ENCODE assay signal across 9 cellular contexts in genomic region chr14:69695664-69696527, GRCh38.
DNase-seq lines count a peak whose midpoint lies in the region; ATAC-seq and TF ChIP-seq lines count a peak whose summit lies in the region.
"Had no signal": no experiment of that assay in that cellular context is flagged by ENCODE, and none has a peak within 500 bp of the region (broad histone marks: within the 10 kb centered on the region; RNA-seq: fewer than 3 reads in every experiment).

No MANE protein-coding gene starts in this region.

- H3K4me1 ChIP-seq in adrenal gland (replicated peaks in 1 of 2) (peaks cover 54 to 90% of the 10 kb centered on the region in 2 donors), iPS-20b (ENCODE audit: insufficient read depth, low read length) (peaks cover 30% of the 10 kb centered on the region), testis (peaks cover 50% of the 10 kb centered on the region)

- no peak for TF ChIP-seq POLR2A in adrenal gland (IDR thresholded peaks at IDR 0.05)
- TF ChIP-seq POLR2A in testis (IDR thresholded peaks at IDR 0.05): no peak

- DNase-seq in NCI-H2171 treated with DMSO at 0.1 percent for 48 hours (lab: John Stamatoyannopoulos, UW) (peak; percentile 22), NCI-H2171 (lab: John Stamatoyannopoulos, UW) (no peak), NCI-H146 treated with DMSO at 0.1 percent for 48 hours (lab: John Stamatoyannopoulos, UW; ENCODE audit: unreplicated experiment) (peak; percentile 50), adrenal gland (peak in 3 of 7 donors; percentile 58 to 76 (median 59)), testis (no peak), ACHN (no peak)

- H3K27me3 ChIP-seq in adrenal gland: no peaks in the 10 kb centered on the region
- no peaks in the 10 kb centered on the region for H3K27me3 ChIP-seq in iPS-20b (ENCODE audit: insufficient read depth, low read length)
- no peaks in the 10 kb centered on the region for H3K27me3 ChIP-seq in testis

- intact Hi-C loops in adrenal gland (cut with DNase I): no loop called here
- intact Hi-C loops in testis (cut with DNase I; ENCODE audit: low total_unique reads): no loop called here

- no peak overlapping the region for H3K4me3 ChIP-seq in adrenal gland
- H3K4me3 ChIP-seq in iPS-20b (ENCODE audit: low read length): no peak overlapping the region
- no peak overlapping the region for H3K4me3 ChIP-seq in testis
- H3K4me3 ChIP-seq: SK-N-MC had no signal

- no peaks in the 10 kb centered on the region for H3K9me3 ChIP-seq in adrenal gland (replicated peaks in 1 of 3)
- no peaks in the 10 kb centered on the region for H3K9me3 ChIP-seq in iPS-20b (ENCODE audit: insufficient read depth, low read depth, low read length)
- H3K9me3 ChIP-seq in testis: no peaks in the 10 kb centered on the region

- H3K36me3 ChIP-seq in adrenal gland (replicated peaks in 1 of 2) (no peaks in the 10 kb centered on the region), iPS-20b (ENCODE audit: insufficient read depth, low read depth, low read length) (no peaks in the 10 kb centered on the region), testis (ENCODE audit: low read depth, missing control alignments) (no peaks in the 10 kb centered on the region)

- WGBS in adrenal gland, 4 donors: 27 to 49% (median 35%) methylated on average over 2 of the region's 2 CpGs
- WGBS in testis, 2 donors: 53 to 60% methylated on average over 1 to 2 of the region's 2 CpGs

- ATAC-seq in GM21528 (IDR thresholded peaks at IDR 0.05; ENCODE audit: low FRiP score, unreplicated experiment): no peak

- in situ Hi-C loops in ACHN (cut with HindIII; ENCODE audit: low pct_ligation_motif_present, low pct_unique_long_range_greater_than_20kb, low sequenced_read_pairs): no loop called here

- 0 out of 2 replicates have a peak overlapping the region, but pooled peaks have one; percentile 28 for H3K9ac ChIP-seq in iPS-20b (ENCODE audit: low read depth, low read length)

- no peak for TF ChIP-seq CTCF in adrenal gland (IDR thresholded peaks at IDR 0.05)
- TF ChIP-seq CTCF in testis (IDR thresholded peaks at IDR 0.05): no peak

- H3K27ac ChIP-seq in adrenal gland (peak overlapping the region in 4 of 5 donors; percentile 40 to 91 (median 79)), iPS-20b (ENCODE audit: low read length) (no peak overlapping the region), testis (peak overlapping the region; percentile 70 to 78)
- H3K27ac ChIP-seq: SK-N-MC had no signal

Comparison
In these comparisons a context has a peak if more than half of its experiments do, and no peak if none do; other contexts are left out.
1. DNase-seq: peak in NCI-H2171 treated with DMSO at 0.1 percent for 48 hours (single experiment) and NCI-H146 treated with DMSO at 0.1 percent for 48 hours (single experiment); none in NCI-H2171 (single experiment), testis (single experiment) and ACHN (single experiment).